In the genomic region with DNA sequence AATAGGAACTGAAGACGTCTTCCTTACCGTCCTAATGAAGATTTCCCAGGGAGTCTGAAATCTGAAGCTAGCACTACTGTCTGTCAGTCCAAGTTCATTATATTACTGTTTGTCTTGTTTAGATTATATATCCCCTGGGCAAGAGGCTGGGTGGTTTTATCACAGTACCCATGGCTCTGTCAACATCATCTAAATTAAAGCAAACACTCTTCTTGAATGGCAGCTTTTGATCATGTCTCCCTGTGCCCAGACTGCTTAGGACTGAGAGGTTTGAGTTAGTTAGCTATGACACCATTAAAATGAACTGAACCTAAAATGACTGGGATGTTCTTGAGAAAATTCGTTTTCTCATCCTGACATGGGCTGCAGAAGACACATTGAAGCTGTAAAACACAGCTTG, we compare ENCODE assay signal across 26 cellular contexts. TPM values are rescaled to one million over a fixed set of nuclear protein-coding genes. Genes with fewer than 3 reads are reported as not detected.
DNase-seq lines count a peak whose midpoint lies in the region; ATAC-seq lines count a peak whose summit lies in the region.
"Had no signal": no experiment of that assay in that cellular context is flagged by ENCODE, and none has a peak within 500 bp of the region (broad histone marks: within the 10 kb centered on the region; RNA-seq: fewer than 3 reads in every experiment).

No MANE protein-coding gene starts in this region.

- peak; percentile 89 for ATAC-seq in left colon
- ATAC-seq: GM12878, right cardiac atrium, WTC11 had no signal

- intact Hi-C loops in left colon (cut with DNase I, micrococcal nuclease): no loop called here

- DNase-seq in DMS53 (lab: John Stamatoyannopoulos, UW) (peak; percentile 80), NCI-H1417 (lab: John Stamatoyannopoulos, UW) (peak; percentile 53 to 88 (median 62)), NCI-H345 treated with DMSO at 0.1 percent for 48 hours (lab: John Stamatoyannopoulos, UW; ENCODE audit: unreplicated experiment) (peak; percentile 83), left colon (no peak), H4 (ENCODE audit: low spot score) (no peak), HuH-7.5 (ENCODE audit: low spot score) (no peak), GM19240 (ENCODE audit: insufficient read length, low spot score) (no peak)
- no peak for DNase-seq in stimulated activated naive CD4-positive, alpha-beta T cell treated with Interleukin-2 at 50 U/mL for 16 hours (lab: John Stamatoyannopoulos, UW)
- DNase-seq: activated CD4-positive, alpha-beta T cell treated with anti-CD3 and anti-CD28 coated beads, Interleukin-2, amount 10 ng/mL, durations not matched to agents 7 days and 5 days; activated gamma-delta T cell treated with Interleukin-2 at 50 U/mL for 16 hours; activated T-cell treated with anti-CD3 and anti-CD28 coated beads, Interleukin-2, amount 50 U/mL, for 24 hours; Caco-2; dermis blood vessel endothelial cell; esophagus squamous epithelium; foreskin melanocyte; NK-92 treated with Interleukin-12 subunit alpha and Interleukin-12 subunit beta, amount 100 ng/mL, for 24 hours; right cardiac atrium; SIG-M5; SW 1271; T1000; trophoblast cell had no signal

RNA-seq across cellular contexts. Expression of a gene that starts 23.8 kb away (rescaled TPM):
- total RNA-seq in left colon: not detected
- total RNA-seq in H4 (2014; rRNA removed; shearing (Covaris generic)): 0.21 TPM in 1 of 2 replicates, not detected in the other
- total RNA-seq: activated CD4-positive, alpha-beta T cell treated with anti-CD3 and anti-CD28 coated beads, Interleukin-2, amount 10 ng/mL, durations not matched to agents 7 days and 5 days; B cell; Caco-2; dermis blood vessel endothelial cell; esophagus squamous epithelium; GM12878; H1; lung microvascular endothelial cell had no signal

Comparison
In these comparisons a context has a peak if more than half of its experiments do, and no peak if none do; other contexts are left out.
1. DNase-seq: peak in DMS53 (single experiment), NCI-H1417 (3 of 3) and NCI-H345 treated with DMSO at 0.1 percent for 48 hours (single experiment); none in left colon (0 of 2), H4 (single experiment), HuH-7.5 (single experiment), stimulated activated naive CD4-positive, alpha-beta T cell treated with Interleukin-2 at 50 U/mL for 16 hours (single experiment) and GM19240 (single experiment).